In the genomic region with DNA sequence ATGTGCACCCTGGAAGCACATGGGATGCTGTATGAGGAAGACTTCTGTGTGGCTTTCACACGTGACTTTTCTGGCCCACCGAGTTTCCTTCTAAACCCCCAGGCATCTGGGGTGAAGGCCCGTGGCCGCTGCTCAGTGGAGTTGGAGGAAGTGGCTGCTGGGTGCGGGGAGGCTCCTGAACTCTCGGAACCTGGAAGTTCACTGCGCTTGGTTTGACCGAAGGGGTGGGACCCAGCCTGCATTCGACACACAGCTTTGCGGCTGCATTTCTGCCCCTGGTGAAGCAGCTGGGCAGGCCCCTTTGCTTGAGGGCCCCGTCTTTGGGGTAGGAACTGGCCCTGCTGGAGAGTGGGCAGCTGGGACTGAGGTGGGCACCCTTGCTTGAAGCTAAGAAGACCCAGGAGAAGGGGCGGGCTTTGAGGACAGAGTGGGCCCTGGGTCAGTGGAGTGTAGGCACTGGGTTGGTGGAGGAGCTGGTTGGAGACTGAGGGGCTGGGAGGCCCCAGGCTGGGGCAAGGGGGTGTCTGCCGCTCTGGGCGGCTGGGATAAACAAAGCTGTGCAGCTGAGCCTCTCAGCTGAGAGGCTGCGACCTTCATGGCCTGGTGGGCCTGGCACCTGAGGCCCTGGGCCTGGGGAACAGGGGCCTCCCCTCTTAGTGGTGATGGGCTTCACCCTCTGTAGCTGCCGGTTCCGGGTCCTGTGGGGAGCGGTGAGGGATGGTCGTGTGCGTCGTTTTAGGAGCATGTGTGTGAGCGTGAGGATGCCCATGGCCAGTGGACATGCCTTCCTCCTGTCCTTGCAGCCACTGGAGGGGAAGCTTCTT, we compare ENCODE assay signal across 18 cellular contexts.
DNase-seq lines count a peak whose midpoint lies in the region; ATAC-seq and TF ChIP-seq lines count a peak whose summit lies in the region.
"Had no signal": no experiment of that assay in that cellular context is flagged by ENCODE, and none has a peak within 500 bp of the region (broad histone marks: within the 10 kb centered on the region; RNA-seq: fewer than 3 reads in every experiment).

No MANE protein-coding gene starts in this region.

- H3K27ac ChIP-seq in coronary artery: no peak overlapping the region
- peak overlapping the region in 1 of 8 donors; percentile 55 for H3K27ac ChIP-seq in spleen
- H3K27ac ChIP-seq: body of pancreas had no signal

- H3K4me3 Mint-ChIP-seq in activated CD8-positive, alpha-beta memory T cell treated with anti-CD3 and anti-CD28 coated beads, Interleukin-2, amount 10 ng/mL, durations not matched to agents 7 days and 5 days: no peak overlapping the region
- peak overlapping the region; percentile 31 for H3K4me3 Mint-ChIP-seq in T-helper 17 cell
- H3K4me3 Mint-ChIP-seq in Caco-2 (ENCODE audit: unreplicated experiment): no peak overlapping the region
- H3K4me3 Mint-ChIP-seq: dendritic cell treated with granulocyte-macrophage colony-stimulating factor and Interleukin-4, amounts not matched to agents 40 ng/mL and 50 ng/mL, for 4 days; mesothelial cell of epicardium; type B pancreatic cell had no signal

- H3K4me1 Mint-ChIP-seq in activated CD8-positive, alpha-beta memory T cell treated with anti-CD3 and anti-CD28 coated beads, Interleukin-2, amount 10 ng/mL, durations not matched to agents 7 days and 5 days: peaks cover 21% of the 10 kb centered on the region
- H3K4me1 Mint-ChIP-seq in T-helper 17 cell (peaks cover 25% of the 10 kb centered on the region), Caco-2 (ENCODE audit: low read depth, unreplicated experiment) (no peaks in the 10 kb centered on the region)

- CTCF ChIA-PET in activated CD8-positive, alpha-beta memory T cell treated with anti-CD3 and anti-CD28 coated beads, Interleukin-2, amount 10 ng/mL, durations not matched to agents 7 days and 5 days (lab: Charles Lee): no interaction called here
- CTCF ChIA-PET in Caco-2 (lab: Charles Lee): no interaction called here

- no peak for ATAC-seq in activated CD8-positive, alpha-beta memory T cell treated with anti-CD3 and anti-CD28 coated beads, Interleukin-2, amount 10 ng/mL, durations not matched to agents 7 days and 5 days
- ATAC-seq in T-helper 17 cell (no peak), GM18873 (IDR thresholded peaks at IDR 0.05; ENCODE audit: low FRiP score, unreplicated experiment) (no peak)
- ATAC-seq: body of pancreas, HepG2, Panc1 had no signal

- no peak overlapping the region for H3K4me3 ChIP-seq in coronary artery
- H3K4me3 ChIP-seq in spleen: no peak overlapping the region
- no peak overlapping the region for H3K4me3 ChIP-seq in Caco-2 (ENCODE audit: low read depth, low read length)
- H3K4me3 ChIP-seq: body of pancreas had no signal

- H3K4me1 ChIP-seq in spleen (peaks cover 0 to 41% (median 19%) of the 10 kb centered on the region in 6 donors), Caco-2 (no peaks in the 10 kb centered on the region)
- H3K4me1 ChIP-seq: body of pancreas had no signal

- H3K27me3 ChIP-seq in spleen (replicated peaks in 1 of 7): no peaks in the 10 kb centered on the region
- no peaks in the 10 kb centered on the region for H3K27me3 ChIP-seq in Caco-2 (replicated peaks; ENCODE audit: control insufficient read depth, insufficient read depth, low read length)
- H3K27me3 ChIP-seq: body of pancreas had no signal

- peaks cover 6% of the 10 kb centered on the region for H3K9me3 Mint-ChIP-seq in activated CD8-positive, alpha-beta memory T cell treated with anti-CD3 and anti-CD28 coated beads, Interleukin-2, amount 10 ng/mL, durations not matched to agents 7 days and 5 days (ENCODE audit: low read depth)
- H3K9me3 Mint-ChIP-seq in Caco-2 (ENCODE audit: unreplicated experiment): no peaks in the 10 kb centered on the region
- H3K9me3 Mint-ChIP-seq: type B pancreatic cell had no signal

- BruUV-seq in Caco-2 (replicated peaks; lab: Mats Ljungman, UMichigan): no TSS peak

- peaks cover 6% of the 10 kb centered on the region for H3K9me3 ChIP-seq in T-helper 17 cell (ENCODE audit: control insufficient read depth, low read length, poor library complexity, severe bottlenecking)
- peaks cover 2 to 25% (median 19%) of the 10 kb centered on the region in 8 donors for H3K9me3 ChIP-seq in spleen
- H3K9me3 ChIP-seq in Caco-2: peaks cover 11% of the 10 kb centered on the region

- no peak for TF ChIP-seq POLR2A in spleen (IDR thresholded peaks at IDR 0.05)

- intact Hi-C loops in spleen (cut with DNase I; ENCODE audit: low total_unique reads): no loop called here
- intact Hi-C loops in Caco-2 (cut with micrococcal nuclease; ENCODE audit: unreplicated experiment): no loop called here

- POLR2A ChIA-PET in Caco-2 (lab: Charles Lee): no interaction called here

- TF ChIP-seq CTCF in coronary artery (IDR thresholded peaks at IDR 0.05) (no peak), spleen (IDR thresholded peaks at IDR 0.05 in 8 of 11, conservative IDR thresholded peaks at IDR 0.05 in 3 of 11) (no peak), Caco-2 (IDR thresholded peaks at IDR 0.05; ENCODE audit: insufficient read depth in 1 of 2, low read depth in 1 of 2, low read length in 1 of 2, severe bottlenecking in 1 of 2, unreplicated experiment in 1 of 2) (no peak)

- WGBS in spleen, 5 donors: 70 to 83% (median 79%) methylated on average over 18 to 22 of the region's 22 CpGs

- peak overlapping the region; percentile 81 for H3K27ac Mint-ChIP-seq in activated CD8-positive, alpha-beta memory T cell treated with anti-CD3 and anti-CD28 coated beads, Interleukin-2, amount 10 ng/mL, durations not matched to agents 7 days and 5 days
- H3K27ac Mint-ChIP-seq in T-helper 17 cell: peak overlapping the region; percentile 0
- H3K27ac Mint-ChIP-seq in Caco-2 (ENCODE audit: unreplicated experiment): no peak overlapping the region
- H3K27ac Mint-ChIP-seq: dendritic cell treated with granulocyte-macrophage colony-stimulating factor and Interleukin-4, amounts not matched to agents 40 ng/mL and 50 ng/mL, for 4 days; mesothelial cell of epicardium; type B pancreatic cell had no signal

- peaks cover 15% of the 10 kb centered on the region for H3K36me3 Mint-ChIP-seq in activated CD8-positive, alpha-beta memory T cell treated with anti-CD3 and anti-CD28 coated beads, Interleukin-2, amount 10 ng/mL, durations not matched to agents 7 days and 5 days
- H3K36me3 Mint-ChIP-seq in T-helper 17 cell (ENCODE audit: low read depth) (peaks cover 8% of the 10 kb centered on the region), Caco-2 (ENCODE audit: insufficient read depth, unreplicated experiment) (no peaks in the 10 kb centered on the region)

- H3K36me3 ChIP-seq in spleen (peaks cover 0 to 59% (median 8%) of the 10 kb centered on the region in 6 donors), Caco-2 (ENCODE audit: control insufficient read depth, insufficient read depth, low read length) (no peaks in the 10 kb centered on the region)

- H3K27me3 Mint-ChIP-seq in activated CD8-positive, alpha-beta memory T cell treated with anti-CD3 and anti-CD28 coated beads, Interleukin-2, amount 10 ng/mL, durations not matched to agents 7 days and 5 days: peaks cover 8% of the 10 kb centered on the region
- H3K27me3 Mint-ChIP-seq in T-helper 17 cell (no peaks in the 10 kb centered on the region), Caco-2 (ENCODE audit: insufficient read depth, unreplicated experiment) (no peaks in the 10 kb centered on the region)
- H3K27me3 Mint-ChIP-seq: dendritic cell treated with granulocyte-macrophage colony-stimulating factor and Interleukin-4, amounts not matched to agents 40 ng/mL and 50 ng/mL, for 4 days; type B pancreatic cell had no signal

- DNase-seq in activated CD8-positive, alpha-beta memory T cell treated with anti-CD3 and anti-CD28 coated beads, Interleukin-2, amount 10 ng/mL, durations not matched to agents 7 days and 5 days: no peak
- no peak for DNase-seq in activated CD8-positive, alpha-beta memory T cell treated with anti-CD3 and anti-CD28 coated beads for 24 hours
- DNase-seq in T-helper 17 cell (no peak), coronary artery (ENCODE audit: low spot score) (peak; percentile 52), spleen (peak; percentile 72), Caco-2 (no peak)
- no peak for DNase-seq in stimulated activated CD4-positive, alpha-beta T cell treated with anti-CD3 and anti-CD28 coated beads, Interleukin-2, amount 100 ng/mL, for 24 hours
- DNase-seq: COR-L47, foreskin fibroblast, NCI-H1436, NCI-H2227 treated with DMSO at 0.1 percent for 48 hours had no signal

Comparison
In these comparisons a context has a peak if more than half of its experiments do, and no peak if none do; other contexts are left out.
1. DNase-seq: peak in coronary artery (single experiment) and spleen (single experiment); none in activated CD8-positive, alpha-beta memory T cell treated with anti-CD3 and anti-CD28 coated beads, Interleukin-2, amount 10 ng/mL, durations not matched to agents 7 days and 5 days (single experiment), activated CD8-positive, alpha-beta memory T cell treated with anti-CD3 and anti-CD28 coated beads for 24 hours (single experiment), T-helper 17 cell (0 of 3), Caco-2 (0 of 2) and stimulated activated CD4-positive, alpha-beta T cell treated with anti-CD3 and anti-CD28 coated beads, Interleukin-2, amount 100 ng/mL, for 24 hours (0 of 2).